Comparison of ENCODE assay signal across 16 cellular contexts in the genomic region with DNA sequence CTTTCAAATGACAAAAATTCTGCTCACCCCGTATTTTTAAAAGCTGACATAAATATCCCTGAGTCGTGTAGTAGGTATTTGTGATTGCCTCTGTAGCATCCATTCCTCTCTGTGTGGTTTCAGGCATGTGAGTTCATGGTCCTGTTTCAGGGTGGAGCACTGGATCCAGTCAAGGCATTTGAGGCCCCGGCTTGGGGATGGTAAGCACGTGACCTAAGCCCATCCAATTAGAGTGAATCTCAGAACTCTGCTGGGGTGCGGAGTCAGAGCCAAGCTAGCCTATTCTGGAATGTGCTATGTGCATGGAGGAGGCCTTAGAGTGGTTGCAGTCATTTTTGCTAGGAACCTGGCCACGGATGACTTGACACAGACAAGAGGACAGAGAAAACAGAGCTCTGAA. TPM values are rescaled to one million over a fixed set of nuclear protein-coding genes. Genes with fewer than 3 reads are reported as not detected.
DNase-seq lines count a peak whose midpoint lies in the region; ATAC-seq, FAIRE-seq and TF ChIP-seq lines count a peak whose summit lies in the region.
"Had no signal": no experiment of that assay in that cellular context is flagged by ENCODE, and none has a peak within 500 bp of the region (broad histone marks: within the 10 kb centered on the region; RNA-seq: fewer than 3 reads in every experiment).

No MANE protein-coding gene starts in this region.

- no peak overlapping the region for H3K23ac ChIP-seq in mesenchymal stem cell (ENCODE audit: low read length in 2 of 2)

- no peak overlapping the region for H2AFZ ChIP-seq in mesenchymal stem cell (ENCODE audit: low read depth, low read length)
- H2AFZ ChIP-seq: parathyroid adenoma had no signal

- H3K79me1 ChIP-seq in mesenchymal stem cell (replicated peaks; ENCODE audit: low read length, poor library complexity, severe bottlenecking), result peaks cover 5% of the 10 kb centered on the region

- no peak overlapping the region for H3K14ac ChIP-seq in mesenchymal stem cell (ENCODE audit: low read length in 2 of 2)

- no peak overlapping the region for H3K4me2 ChIP-seq in mesenchymal stem cell (ENCODE audit: low read length, poor library complexity, severe bottlenecking)

- no peaks in the 10 kb centered on the region for H3K27me3 ChIP-seq in mesenchymal stem cell (ENCODE audit: control insufficient read depth in 1 of 2, insufficient read depth in 1 of 2, low read length in 2 of 2)

- no peak overlapping the region for H2AK5ac ChIP-seq in mesenchymal stem cell (ENCODE audit: low read length, severe bottlenecking)

- H2BK15ac ChIP-seq in mesenchymal stem cell (ENCODE audit: low read depth, poor library complexity, severe bottlenecking), result no peak overlapping the region

- DNase-seq in Daoy (ENCODE audit: low read depth) (peak; percentile 19), M059J (ENCODE audit: low read depth) (peak; percentile 63), epithelial cell of prostate (ENCODE audit: low read depth, low spot score) (no peak), mesenchymal stem cell (peak; percentile 28), kidney (no peak), middle frontal gyrus (ENCODE audit: extremely low spot score, low spot score) (no peak)
- DNase-seq: activated CD4-positive, alpha-beta memory T cell treated with anti-CD3 and anti-CD28 coated beads for 36 hours; amygdala; foreskin melanocyte; GOT3; KBM-7; midbrain; stimulated activated naive CD8-positive, alpha-beta T cell treated with anti-CD3 and anti-CD28 coated beads, Interleukin-15, Interleukin-2, amounts not matched to agents 100 U/mL and 50 U/mL, for 24 hours had no signal

- H3K18ac ChIP-seq in mesenchymal stem cell (ENCODE audit: low read depth in 1 of 2, low read length in 2 of 2), result no peak overlapping the region

- no peak overlapping the region for H3K4ac ChIP-seq in mesenchymal stem cell (ENCODE audit: low read depth in 1 of 2, low read length in 2 of 2)

- H3K9ac ChIP-seq in mesenchymal stem cell (ENCODE audit: low read length) (no peak overlapping the region), kidney (ENCODE audit: low read length in 2 of 2) (no peak overlapping the region)
- H3K9ac ChIP-seq: parathyroid adenoma had no signal

- H4K8ac ChIP-seq in mesenchymal stem cell (ENCODE audit: low read length), result no peak overlapping the region

- H2BK12ac ChIP-seq in mesenchymal stem cell (ENCODE audit: low read length in 2 of 2), result no peak overlapping the region

- no peak for ATAC-seq in GM18873 (IDR thresholded peaks at IDR 0.05; ENCODE audit: low FRiP score, unreplicated experiment)
- no peak for ATAC-seq in GM21737 (IDR thresholded peaks at IDR 0.05; ENCODE audit: unreplicated experiment)
- ATAC-seq: stimulated activated naive CD8-positive, alpha-beta T cell treated with anti-CD3 and anti-CD28 coated beads, Interleukin-15, Interleukin-2, amounts not matched to agents 100 U/mL and 50 U/mL, for 24 hours had no signal

- no peak for TF ChIP-seq CTCF in kidney (IDR thresholded peaks at IDR 0.05; ENCODE audit: borderline replicate concordance, extremely low read depth, insufficient read depth)

- H3K27ac ChIP-seq in epithelial cell of prostate, result peak overlapping the region; percentile 2
- H3K27ac ChIP-seq in mesenchymal stem cell (ENCODE audit: low read length, poor library complexity, severe bottlenecking), result no peak overlapping the region
- H3K27ac ChIP-seq in kidney (ENCODE audit: low read depth in 2 of 2, low read length in 2 of 2), result no peak overlapping the region
- H3K27ac ChIP-seq: parathyroid adenoma had no signal

- peaks cover 5% of the 10 kb centered on the region for H3K4me1 ChIP-seq in mesenchymal stem cell (ENCODE audit: control insufficient read depth, insufficient read depth, low read depth, low read length)
- no peaks in the 10 kb centered on the region for H3K4me1 ChIP-seq in kidney (ENCODE audit: control insufficient read depth in 1 of 2, insufficient read depth in 1 of 2, low read depth in 1 of 2, low read length in 2 of 2)

- no peaks in the 10 kb centered on the region for H3K9me3 ChIP-seq in mesenchymal stem cell (ENCODE audit: control insufficient read depth, low read length)
- no peaks in the 10 kb centered on the region for H3K9me3 ChIP-seq in kidney (ENCODE audit: control insufficient read depth in 1 of 2, low read length in 2 of 2)

- H3K36me3 ChIP-seq in mesenchymal stem cell (ENCODE audit: control insufficient read depth in 1 of 2, insufficient read depth in 2 of 2, low read depth in 1 of 2, low read length in 2 of 2) (no peaks in the 10 kb centered on the region), kidney (ENCODE audit: control insufficient read depth in 1 of 2, insufficient read depth in 2 of 2, low read length in 2 of 2) (no peaks in the 10 kb centered on the region)

- H2BK120ac ChIP-seq in mesenchymal stem cell (ENCODE audit: low read depth, low read length), result no peak overlapping the region

- FAIRE-seq in kidney (lab: Jason Lieb, UNC), result no peak

- WGBS in mesenchymal stem cell, result 57% methylated on average over 6 of the region's 6 CpGs

- H2BK5ac ChIP-seq in mesenchymal stem cell (ENCODE audit: low read depth, low read length, poor library complexity, severe bottlenecking), result no peak overlapping the region

- H3K4me3 ChIP-seq in mesenchymal stem cell (ENCODE audit: insufficient read depth in 1 of 2, low read depth in 1 of 2, low read length in 2 of 2) (no peak overlapping the region), kidney (ENCODE audit: low read length in 2 of 2) (no peak overlapping the region)

- intact Hi-C loops in kidney (cut with DNase I), result no loop called here

- H4K91ac ChIP-seq in mesenchymal stem cell (ENCODE audit: low read length), result no peak overlapping the region

RNA-seq across cellular contexts. Expression of a gene that starts 4.3 kb away (rescaled TPM):
- 74.6 and 90.0 TPM in 2 replicates for total RNA-seq in Daoy (2014; rRNA removed; shearing (Covaris generic))
- 90.2 and 121 TPM in 2 replicates for total RNA-seq in M059J (2014; rRNA removed; shearing (Covaris generic))
- polyA plus RNA-seq in mesenchymal stem cell (2013, experiment 1 of 2), result 26.6 TPM
- polyA plus RNA-seq in mesenchymal stem cell (2013, experiment 2 of 2), result 27.7 TPM
- total RNA-seq in kidney, result 40.8 TPM
- 189 TPM for polyA plus RNA-seq in kidney (ENCODE audit: insufficient read depth, low read depth, low replicate concordance)

Comparison
In these comparisons a context has a peak if more than half of its experiments do, and no peak if none do; other contexts are left out.
1. DNase-seq: peak in Daoy (single experiment), M059J (single experiment) and mesenchymal stem cell (single experiment); none in epithelial cell of prostate (single experiment), kidney (single experiment) and middle frontal gyrus (single experiment).